13 cellular contexts compared by ENCODE assay signal in the genomic region with DNA sequence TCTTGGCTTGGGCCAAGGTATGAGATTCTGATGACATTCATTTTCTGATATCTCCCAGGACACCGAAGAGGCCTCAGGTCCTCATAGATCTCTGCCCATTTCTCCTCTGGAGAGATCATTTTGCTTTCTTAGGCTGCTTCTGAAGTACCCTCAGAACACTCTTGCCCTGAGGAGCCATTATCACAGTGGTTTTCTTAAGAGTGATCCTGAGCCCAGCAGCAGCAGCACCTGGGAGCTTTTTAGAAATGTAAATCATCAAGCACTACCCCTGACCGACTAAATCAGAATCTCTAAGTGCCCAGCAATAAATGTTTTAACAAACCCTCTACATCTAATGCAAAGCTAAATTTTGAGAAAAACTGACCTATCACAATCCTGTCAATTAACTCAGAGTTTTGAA. TPM values are rescaled to one million over a fixed set of nuclear protein-coding genes. Genes with fewer than 3 reads are reported as not detected.
DNase-seq lines count a peak whose midpoint lies in the region; ATAC-seq and TF ChIP-seq lines count a peak whose summit lies in the region.
"Had no signal": no experiment of that assay in that cellular context is flagged by ENCODE, and none has a peak within 500 bp of the region (broad histone marks: within the 10 kb centered on the region; RNA-seq: fewer than 3 reads in every experiment).

No MANE protein-coding gene starts in this region.

- no peaks in the 10 kb centered on the region for H3K9me2 ChIP-seq in GM23338 (ENCODE audit: insufficient read depth)

- H3K27ac Mint-ChIP-seq in GM23338: peak overlapping the region; percentile 53
- H3K27ac Mint-ChIP-seq in endodermal cell: no peak overlapping the region
- no peak overlapping the region for H3K27ac Mint-ChIP-seq in osteocyte (ENCODE audit: unreplicated experiment)
- H3K27ac Mint-ChIP-seq in CD14-positive monocyte: no peak overlapping the region
- H3K27ac Mint-ChIP-seq: B cell; CD4-positive, alpha-beta memory T cell had no signal

- H3K4me3 ChIP-seq in GM23338: peak overlapping the region; percentile 19; the same call in 1 of the 2 replicates
- no peak overlapping the region for H3K4me3 ChIP-seq in HUES6 (ENCODE audit: low read depth, low read length)
- H3K4me3 ChIP-seq in endodermal cell (ENCODE audit: low read length): no peak overlapping the region
- no peak overlapping the region for H3K4me3 ChIP-seq in right lobe of liver

- peak; percentile 32 for DNase-seq in GM23338 (ENCODE audit: low spot score)
- peak; percentile 53 for DNase-seq in endodermal cell
- DNase-seq in osteocyte (ENCODE audit: extremely low spot score, unreplicated experiment): peak; percentile 49
- no peak for DNase-seq in right lobe of liver
- no peak for DNase-seq in CD14-positive monocyte (ENCODE audit: low spot score)
- DNase-seq: C1 segment of cervical spinal cord; CD4-positive, alpha-beta memory T cell; DMS79; H7 had no signal

- peak overlapping the region; percentile 22; the same call in 2 of the 3 replicates for H3K4me3 Mint-ChIP-seq in GM23338
- H3K4me3 Mint-ChIP-seq in endodermal cell: no peak overlapping the region
- no peak overlapping the region for H3K4me3 Mint-ChIP-seq in osteocyte (ENCODE audit: unreplicated experiment)
- no peak overlapping the region for H3K4me3 Mint-ChIP-seq in CD14-positive monocyte
- H3K4me3 Mint-ChIP-seq: B cell; CD4-positive, alpha-beta memory T cell had no signal

- H3K27me3 Mint-ChIP-seq in GM23338 (ENCODE audit: insufficient read depth, low read depth, poor library complexity) (peaks cover 7% of the 10 kb centered on the region), endodermal cell (ENCODE audit: insufficient read depth) (peaks cover 18% of the 10 kb centered on the region), osteocyte (ENCODE audit: unreplicated experiment) (peaks cover 22% of the 10 kb centered on the region), CD14-positive monocyte (ENCODE audit: low read depth in 3 of 3) (peaks cover 0 to 10% (median 3%) of the 10 kb centered on the region in 3 donors)

- peak; percentile 93 for ATAC-seq in GM23338
- ATAC-seq in right lobe of liver: no peak
- ATAC-seq in GM18867 (IDR thresholded peaks at IDR 0.05; ENCODE audit: unreplicated experiment): no peak
- ATAC-seq: HepG2 had no signal

- no peaks in the 10 kb centered on the region for H3K79me2 ChIP-seq in GM23338 (replicated peaks; ENCODE audit: insufficient read depth)

- peaks cover 21% of the 10 kb centered on the region for H3K4me1 ChIP-seq in GM23338 (ENCODE audit: insufficient read depth)
- H3K4me1 ChIP-seq in HUES6 (ENCODE audit: control insufficient read depth, insufficient read depth, low read length): peaks cover 19% of the 10 kb centered on the region
- H3K4me1 ChIP-seq in endodermal cell (ENCODE audit: control insufficient read depth, insufficient read depth, low read length): no peaks in the 10 kb centered on the region
- H3K4me1 ChIP-seq in right lobe of liver: no peaks in the 10 kb centered on the region

- no peak for TF ChIP-seq CTCF in GM23338 (conservative IDR thresholded peaks at IDR 0.05; ENCODE audit: low read depth in 2 of 2)
- TF ChIP-seq CTCF in endodermal cell (conservative IDR thresholded peaks at IDR 0.05): no peak
- no peak for TF ChIP-seq CTCF in osteocyte (IDR thresholded peaks at IDR 0.05)
- TF ChIP-seq CTCF in right lobe of liver (IDR thresholded peaks at IDR 0.05): no peak
- TF ChIP-seq CTCF in CD14-positive monocyte (IDR thresholded peaks at IDR 0.05): no peak

- H3K4me1 Mint-ChIP-seq in GM23338 (peaks cover 26% of the 10 kb centered on the region), endodermal cell (peaks cover 10% of the 10 kb centered on the region), osteocyte (ENCODE audit: unreplicated experiment) (no peaks in the 10 kb centered on the region), CD14-positive monocyte (peaks cover 2% of the 10 kb centered on the region)
- H3K4me1 Mint-ChIP-seq: B cell; CD4-positive, alpha-beta memory T cell had no signal

- H3K36me3 Mint-ChIP-seq in GM23338 (ENCODE audit: low read depth) (peaks cover 3% of the 10 kb centered on the region; the same call in 1 of the 3 replicates), endodermal cell (ENCODE audit: low read depth) (no peaks in the 10 kb centered on the region), osteocyte (ENCODE audit: unreplicated experiment) (no peaks in the 10 kb centered on the region), CD14-positive monocyte (no peaks in the 10 kb centered on the region)
- H3K36me3 Mint-ChIP-seq: CD4-positive, alpha-beta memory T cell had no signal

- peak overlapping the region; percentile 60 for H3K4me2 ChIP-seq in GM23338

- H4K20me1 ChIP-seq in GM23338 (replicated peaks; ENCODE audit: insufficient read depth): no peaks in the 10 kb centered on the region

- H3K9ac ChIP-seq in HUES6 (ENCODE audit: low read length) (no peak overlapping the region), endodermal cell (ENCODE audit: extremely low read depth, low read length, poor library complexity, severe bottlenecking) (no peak overlapping the region)

- no peak for TF ChIP-seq POLR2A in right lobe of liver (IDR thresholded peaks at IDR 0.05)

- H3K27me3 ChIP-seq in GM23338 (ENCODE audit: insufficient read depth) (no peaks in the 10 kb centered on the region), HUES6 (ENCODE audit: control insufficient read depth, insufficient read depth, low read length) (no peaks in the 10 kb centered on the region), endodermal cell (ENCODE audit: control insufficient read depth, insufficient read depth, low read length, poor library complexity, severe bottlenecking) (peaks cover 14% of the 10 kb centered on the region), right lobe of liver (no peaks in the 10 kb centered on the region)

- H3K36me3 ChIP-seq in GM23338 (ENCODE audit: insufficient read depth): no peaks in the 10 kb centered on the region
- no peaks in the 10 kb centered on the region for H3K36me3 ChIP-seq in HUES6 (ENCODE audit: control insufficient read depth, insufficient read depth, low read length)
- no peaks in the 10 kb centered on the region for H3K36me3 ChIP-seq in endodermal cell (ENCODE audit: control insufficient read depth, insufficient read depth, low read length)
- H3K36me3 ChIP-seq in right lobe of liver: no peaks in the 10 kb centered on the region

- no peak overlapping the region for H3K27ac ChIP-seq in GM23338 (ENCODE audit: low read depth)
- H3K27ac ChIP-seq in HUES6 (ENCODE audit: low read depth, low read length): 0 out of 2 replicates have a peak overlapping the region, but pooled peaks have one; percentile 9
- no peak overlapping the region for H3K27ac ChIP-seq in endodermal cell (ENCODE audit: low read depth, low read length)
- H3K27ac ChIP-seq in right lobe of liver: no peak overlapping the region

- H3K9me3 Mint-ChIP-seq in GM23338 (0 out of 3 replicates have a peak, but pooled peaks cover 3% of the 10 kb centered on the region), endodermal cell (peaks cover 5% of the 10 kb centered on the region), osteocyte (ENCODE audit: unreplicated experiment) (no peaks in the 10 kb centered on the region), CD14-positive monocyte (no peaks in the 10 kb centered on the region)
- H3K9me3 Mint-ChIP-seq: CD4-positive, alpha-beta memory T cell had no signal

- H3F3A ChIP-seq in GM23338 (replicated peaks; ENCODE audit: low read depth): no peaks in the 10 kb centered on the region

- H3K9me3 ChIP-seq in HUES6 (ENCODE audit: control insufficient read depth, insufficient read depth, low read depth, low read length) (no peaks in the 10 kb centered on the region; the same call in 1 of the 2 replicates), endodermal cell (ENCODE audit: control insufficient read depth, low read length) (no peaks in the 10 kb centered on the region), right lobe of liver (no peaks in the 10 kb centered on the region)

- 0 to 49% methylated on average over 1 to 2 of the region's 2 CpGs for WGBS in endodermal cell (ENCODE audit: insufficient coverage in 1 of 2, insufficient read length in 1 of 2), 2 experiments
- WGBS in right lobe of liver (ENCODE audit: insufficient coverage, low coverage, low lambda C conversion rate, missing lambda C conversion rate): 64% methylated on average over 1 of the region's 2 CpGs

- intact Hi-C loops in right lobe of liver (cut with DNase I) (no loop called here), CD14-positive monocyte (cut with micrococcal nuclease) (no loop called here)

- H2AFZ ChIP-seq in GM23338: peak overlapping the region; percentile 49; the same call in 1 of the 2 replicates

TF ChIP-seq in GM23338, 12 proteins besides CTCF, POLR2A, EP300 and RAD21 (continues in another document):
- 0 out of 2 replicates have a peak, but pooled peaks have one; percentile 15 for TF ChIP-seq NANOG (IDR thresholded peaks at IDR 0.05; ENCODE audit: borderline replicate concordance)

RNA-seq across cellular contexts. Expression of a gene that starts 40.6 kb away (rescaled TPM):
- 0.93 and 1.6 TPM in 2 replicates for total RNA-seq in GM23338 (2014; rRNA removed; shearing (Covaris generic))
- polyA plus RNA-seq in GM23338 (2016; fragmentation: Nextera tagmentation; extraction: Ambion mirVana) (0.66 and 1.3 TPM in 2 replicates), CD14-positive monocyte (10 to 100 TPM; 27.0 to 32.8 TPM)
- total RNA-seq in endodermal cell (1 to 10 TPM; 1.3 to 3.7 TPM), osteocyte (3.5 TPM in 2 replicates), right lobe of liver (1 to 10 TPM; 1.3 to 6.3 (median 3.0) TPM)
- polyA plus RNA-seq in endodermal cell (2013, experiment 1 of 2): 1.5 TPM
- polyA plus RNA-seq in endodermal cell (2013, experiment 2 of 2): 1.9 TPM
- total RNA-seq: HepG2 had no signal
- polyA plus RNA-seq: HepG2 had no signal

Comparison
In these comparisons a context has a peak if more than half of its experiments do, and no peak if none do; other contexts are left out.
1. DNase-seq: peak in GM23338 (single experiment), endodermal cell (single experiment) and osteocyte (single experiment); none in right lobe of liver (0 of 3) and CD14-positive monocyte (single experiment).